Comparison of ENCODE assay signal across 17 cellular contexts in genomic region chr3:183317886-183318845, GRCh38.
DNase-seq lines count a peak whose midpoint lies in the region; ATAC-seq and TF ChIP-seq lines count a peak whose summit lies in the region.
"Had no signal": no experiment of that assay in that cellular context is flagged by ENCODE, and none has a peak within 500 bp of the region (broad histone marks: within the 10 kb centered on the region; RNA-seq: fewer than 3 reads in every experiment).

No MANE protein-coding gene starts in this region.

- no peak overlapping the region for H3K4ac ChIP-seq in IMR-90 (ENCODE audit: low read depth, low read length)

- H3K27ac ChIP-seq in IMR-90 (ENCODE audit: insufficient read depth, low read length) (no peak overlapping the region), foreskin keratinocyte (no peak overlapping the region)
- H3K27ac ChIP-seq: parathyroid adenoma had no signal

- H2BK5ac ChIP-seq in IMR-90 (ENCODE audit: low read depth, low read length, poor library complexity, severe bottlenecking), result no peak overlapping the region

- H2BK120ac ChIP-seq in IMR-90 (ENCODE audit: low read depth, low read length), result no peak overlapping the region

- POLR2A ChIA-PET in IMR-90 (lab: Charles Lee; ENCODE audit: unreplicated experiment), result no interaction called here

- TF ChIP-seq POLR2A in IMR-90 (IDR thresholded peaks at IDR 0.05; ENCODE audit: low read depth, low read length), result no peak

- no peak overlapping the region for H2AFZ ChIP-seq in IMR-90 (replicated peaks; ENCODE audit: low read length, poor library complexity)
- H2AFZ ChIP-seq: parathyroid adenoma had no signal

- TF ChIP-seq RAD21 in IMR-90 (IDR thresholded peaks at IDR 0.05; ENCODE audit: low read length), result no peak

- H3K14ac ChIP-seq in IMR-90 (replicated peaks; ENCODE audit: low read depth, low read length), result no peak overlapping the region

- no peak overlapping the region for H4K5ac ChIP-seq in IMR-90 (ENCODE audit: low read depth, low read length)

- H3K9me1 ChIP-seq in IMR-90 (ENCODE audit: insufficient read depth, low read length), result peaks cover 6% of the 10 kb centered on the region

- WGBS in IMR-90 (ENCODE audit: extremely low coverage in 2 of 2, insufficient read length in 1 of 2), 2 experiments, result 94% methylated on average over 3 of the region's 10 CpGs; no CpG with 5 or more reads in 1 of the 2 experiments

- no peaks in the 10 kb centered on the region for H3K79me1 ChIP-seq in IMR-90 (ENCODE audit: low read depth in 1 of 2, low read length in 2 of 2)

- dilution Hi-C loops in IMR-90 (cut with HindIII; ENCODE audit: low sequenced_read_pairs, unreplicated experiment), result no loop called here

- H3K9me3 ChIP-seq in IMR-90 (ENCODE audit: control insufficient read depth, insufficient read depth, low read length), result no peaks in the 10 kb centered on the region
- H3K9me3 ChIP-seq: SK-N-SH had no signal

- H3K4me3 ChIP-seq in AG10803 (ENCODE audit: low read length) (no peak overlapping the region), IMR-90 (ENCODE audit: insufficient read depth, low read depth, low read length) (no peak overlapping the region)
- H3K4me3 ChIP-seq: skin epidermis had no signal

- CTCF ChIA-PET in IMR-90 (lab: Yijun Ruan, JAX), result interaction anchor here (0.6 kb wide), 1 partner anchor 31 kb away, joined by 13 read pairs; no protein-coding TSS in a partner anchor

- intact Hi-C loops in IMR-90 (cut with micrococcal nuclease), result no loop called here

- no peaks in the 10 kb centered on the region; the same call in 1 of the 2 replicates for H4K20me1 ChIP-seq in IMR-90 (ENCODE audit: insufficient read depth, low read length)

- peaks cover 6% of the 10 kb centered on the region for H3K27me3 ChIP-seq in IMR-90 (ENCODE audit: control insufficient read depth, insufficient read depth, low read length)
- H3K27me3 ChIP-seq in foreskin keratinocyte, result no peaks in the 10 kb centered on the region

- H2BK20ac ChIP-seq in IMR-90 (ENCODE audit: low read depth, low read length), result no peak overlapping the region

- BruUV-seq in IMR-90 (replicated peaks; lab: Mats Ljungman, UMichigan), result no TSS peak

- H4K91ac ChIP-seq in IMR-90 (ENCODE audit: insufficient read depth, low read depth, low read length), result no peak overlapping the region

- H3K4me1 ChIP-seq in IMR-90 (ENCODE audit: control insufficient read depth, insufficient read depth, low read length), result peaks cover 3% of the 10 kb centered on the region; the same call in 1 of the 2 replicates
- H3K4me1 ChIP-seq in foreskin keratinocyte, result peaks cover 19% of the 10 kb centered on the region
- H3K4me1 ChIP-seq: parathyroid adenoma had no signal

- H3K4me2 ChIP-seq in IMR-90 (ENCODE audit: low read depth, low read length), result no peak overlapping the region
- H3K4me2 ChIP-seq: SK-N-SH had no signal

- DNase-seq in AG10803 (ENCODE audit: low read depth), result peak; percentile 13
- DNase-seq in IMR-90, result peak; percentile 24
- DNase-seq in astrocyte of the hippocampus (ENCODE audit: low read depth, low spot score), result peak; percentile 46
- no peak for DNase-seq in foreskin keratinocyte
- no peak for DNase-seq in UCSD-AML1 (lab: John Stamatoyannopoulos, UW; ENCODE audit: unreplicated experiment)
- no peak for DNase-seq in NCI-H1048 (lab: John Stamatoyannopoulos, UW)
- DNase-seq: activated naive CD4-positive, alpha-beta T cell treated with Interleukin-2 at 50 U/mL for 16 hours; effector CD4-positive, alpha-beta T cell; left ventricle myocardium superior; NCI-H524 treated with DMSO at 0.1 percent for 48 hours; SK-N-SH; stimulated activated CD4-positive, alpha-beta T cell treated with anti-CD3 and anti-CD28 coated beads, Interleukin-4, amount 100 ng/mL, for 24 hours; substantia nigra had no signal

- H2AK9ac ChIP-seq in IMR-90 (replicated peaks; ENCODE audit: low read depth, low read length, poor library complexity), result no peak overlapping the region

- in situ Hi-C loops in IMR-90 (cut with MboI; ENCODE audit: low sequenced_read_pairs), result no loop called here

- H3K36me3 ChIP-seq in IMR-90 (ENCODE audit: control insufficient read depth, insufficient read depth, low read length), result no peaks in the 10 kb centered on the region

- no peak overlapping the region for H3K9ac ChIP-seq in IMR-90 (ENCODE audit: low read depth, low read length)
- H3K9ac ChIP-seq: parathyroid adenoma, SK-N-SH had no signal

- no peak overlapping the region for H3K56ac ChIP-seq in IMR-90 (ENCODE audit: extremely low read depth, insufficient read depth, low read length)

- no peak overlapping the region for H3K23ac ChIP-seq in IMR-90 (ENCODE audit: low read depth, low read length)

- no peak for TF ChIP-seq CTCF in AG10803 (conservative IDR thresholded peaks at IDR 0.05; ENCODE audit: low read length)
- no peak for TF ChIP-seq CTCF in IMR-90 (conservative IDR thresholded peaks at IDR 0.05; ENCODE audit: low read depth, low read length)
- TF ChIP-seq CTCF in foreskin keratinocyte (conservative IDR thresholded peaks at IDR 0.05), result no peak

- no peak overlapping the region for H3K18ac ChIP-seq in IMR-90 (ENCODE audit: low read depth, low read length)

- H2AK5ac ChIP-seq in IMR-90 (ENCODE audit: low read depth, low read length), result peak overlapping the region; percentile 58; the same call in 1 of the 2 replicates

- H4K8ac ChIP-seq in IMR-90 (ENCODE audit: low read depth in 2 of 2, low read length in 2 of 2), result no peak overlapping the region

- H2BK15ac ChIP-seq in IMR-90 (ENCODE audit: low read depth, low read length), result no peak overlapping the region

- ATAC-seq in IMR-90 (ENCODE audit: low read depth), result 0 out of 2 replicates have a peak, but pooled peaks have one; percentile 24
- peak; percentile 53 for ATAC-seq in foreskin keratinocyte
- no peak for ATAC-seq in HG02870 (IDR thresholded peaks at IDR 0.05; ENCODE audit: unreplicated experiment)
- ATAC-seq in HG03196 (IDR thresholded peaks at IDR 0.05; ENCODE audit: unreplicated experiment), result no peak
- ATAC-seq: left ventricle myocardium superior had no signal

TF ChIP-seq in IMR-90, 13 proteins besides CTCF, POLR2A, EP300 and RAD21:
- no peak for TF ChIP-seq CHD1 (IDR thresholded peaks at IDR 0.05; ENCODE audit: low read depth, low read length)
- TF ChIP-seq SMC3 (IDR thresholded peaks at IDR 0.05; ENCODE audit: low read depth, low read length), result no peak
- TF ChIP-seq RFX5 (IDR thresholded peaks at IDR 0.05; ENCODE audit: low read depth, low read length), result no peak
- no peak for TF ChIP-seq RCOR1 (IDR thresholded peaks at IDR 0.05; ENCODE audit: insufficient replicate concordance, low read length)
- no peak for TF ChIP-seq MAFK (IDR thresholded peaks at IDR 0.05; ENCODE audit: low read depth, low read length)
- no peak for TF ChIP-seq NFE2L2 (IDR thresholded peaks at IDR 0.05; ENCODE audit: low read depth, low read length)
- no peak for TF ChIP-seq ELK1 (IDR thresholded peaks at IDR 0.05; ENCODE audit: borderline replicate concordance, low read depth, low read length)
- TF ChIP-seq CEBPB (IDR thresholded peaks at IDR 0.05; ENCODE audit: low read depth, low read length), result no peak
- no peak for TF ChIP-seq MXI1 (IDR thresholded peaks at IDR 0.05; ENCODE audit: borderline replicate concordance, low read depth, low read length)
- no peak for TF ChIP-seq FOS (IDR thresholded peaks at IDR 0.05; ENCODE audit: low read depth, low read length)
- no peak for TF ChIP-seq MAZ (IDR thresholded peaks at IDR 0.05; ENCODE audit: borderline replicate concordance, low read depth, low read length)
- TF ChIP-seq BHLHE40 (IDR thresholded peaks at IDR 0.05; ENCODE audit: low read depth, low read length), result no peak
- TF ChIP-seq, protein P1, sequence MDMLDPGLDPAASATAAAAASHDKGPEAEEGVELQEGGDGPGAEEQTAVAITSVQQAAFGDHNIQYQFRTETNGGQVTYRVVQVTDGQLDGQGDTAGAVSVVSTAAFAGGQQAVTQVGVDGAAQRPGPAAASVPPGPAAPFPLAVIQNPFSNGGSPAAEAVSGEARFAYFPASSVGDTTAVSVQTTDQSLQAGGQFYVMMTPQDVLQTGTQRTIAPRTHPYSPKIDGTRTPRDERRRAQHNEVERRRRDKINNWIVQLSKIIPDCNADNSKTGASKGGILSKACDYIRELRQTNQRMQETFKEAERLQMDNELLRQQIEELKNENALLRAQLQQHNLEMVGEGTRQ (IDR thresholded peaks at IDR 0.05; ENCODE audit: low read depth, low read length), result no peak

Comparison
In these comparisons a context has a peak if more than half of its experiments do, and no peak if none do; other contexts are left out.
1. DNase-seq: peak in AG10803 (single experiment), IMR-90 (single experiment) and astrocyte of the hippocampus (single experiment); none in foreskin keratinocyte (0 of 2), UCSD-AML1 (single experiment) and NCI-H1048 (single experiment).
2. ATAC-seq: peak in IMR-90 (single experiment) and foreskin keratinocyte (single experiment); none in HG02870 (single experiment) and HG03196 (single experiment).